Comparison of ENCODE assay signal across 17 cellular contexts in the genomic region with DNA sequence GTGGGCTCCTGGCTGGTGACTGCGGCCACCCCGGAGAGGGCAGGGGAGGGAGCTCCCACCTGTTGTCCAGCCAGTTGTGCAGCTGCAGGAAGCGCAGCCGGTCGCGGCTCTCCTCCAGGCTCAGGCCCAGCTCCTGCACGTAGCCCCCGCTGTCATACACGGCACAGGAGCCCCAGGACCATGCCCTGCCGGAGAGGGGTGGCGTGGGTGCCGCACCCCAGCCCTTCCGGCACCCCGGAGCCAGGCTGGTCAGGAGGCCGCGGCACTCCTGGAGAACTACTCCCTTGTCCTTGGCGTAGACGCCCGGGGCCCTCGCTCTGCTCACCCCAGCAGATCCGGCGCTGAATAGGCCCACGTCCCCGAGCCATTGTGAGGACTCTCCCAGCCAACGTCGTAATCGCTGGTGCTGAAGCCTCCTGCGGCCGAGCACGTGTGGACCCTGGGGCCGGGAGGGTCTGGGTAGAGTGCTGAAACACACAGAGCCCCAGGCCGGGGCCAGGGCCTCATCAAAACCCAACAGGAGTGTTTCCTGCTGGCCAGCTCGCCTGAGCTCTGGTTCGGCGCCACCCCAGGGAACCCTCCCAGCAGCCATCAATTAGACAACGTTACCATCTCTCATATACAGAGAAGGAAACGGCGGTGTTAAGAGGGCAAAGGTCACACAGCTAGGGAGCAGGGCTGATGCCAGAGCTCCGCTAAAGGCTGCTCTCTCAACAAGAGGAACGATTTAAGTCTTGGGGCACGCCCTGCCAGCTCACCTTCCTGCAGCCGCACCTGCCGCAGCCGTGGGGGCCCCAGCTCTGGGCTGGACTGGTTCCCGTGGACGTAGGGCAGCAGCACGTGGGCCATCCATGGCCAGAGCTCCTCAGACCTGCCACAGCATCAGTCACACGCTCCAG. TPM values are rescaled to one million over a fixed set of nuclear protein-coding genes. Genes with fewer than 3 reads are reported as not detected.
DNase-seq lines count a peak whose midpoint lies in the region; ATAC-seq and TF ChIP-seq lines count a peak whose summit lies in the region.
"Had no signal": no experiment of that assay in that cellular context is flagged by ENCODE, and none has a peak within 500 bp of the region (broad histone marks: within the 10 kb centered on the region; RNA-seq: fewer than 3 reads in every experiment).

No MANE protein-coding gene starts in this region.

- no peaks in the 10 kb centered on the region for H3K9me3 ChIP-seq in cardiac muscle cell (ENCODE audit: low read depth)
- H3K9me3 ChIP-seq in endodermal cell (ENCODE audit: control insufficient read depth, low read length): no peaks in the 10 kb centered on the region
- H3K9me3 ChIP-seq in mucosa of descending colon: no peaks in the 10 kb centered on the region
- H3K9me3 ChIP-seq in testis: no peaks in the 10 kb centered on the region
- H3K9me3 ChIP-seq: heart left ventricle had no signal

- H3K27ac ChIP-seq in cardiac muscle cell (peak overlapping the region; percentile 32), endodermal cell (ENCODE audit: low read depth, low read length) (no peak overlapping the region), testis (no peak overlapping the region), foreskin keratinocyte (no peak overlapping the region)

- H3K4me1 ChIP-seq in cardiac muscle cell (ENCODE audit: low read depth) (peaks cover 10% of the 10 kb centered on the region), endodermal cell (ENCODE audit: control insufficient read depth, insufficient read depth, low read length) (peaks cover 8% of the 10 kb centered on the region), mucosa of descending colon (ENCODE audit: low read depth) (peaks cover 23% of the 10 kb centered on the region), testis (no peaks in the 10 kb centered on the region), foreskin keratinocyte (no peaks in the 10 kb centered on the region)

- intact Hi-C loops in left ventricle myocardium superior (cut with micrococcal nuclease) (no loop called here), mucosa of descending colon (cut with DNase I, micrococcal nuclease) (no loop called here), testis (cut with DNase I; ENCODE audit: low total_unique reads) (no loop called here)

- H3K36me3 ChIP-seq in cardiac muscle cell: peaks cover 10% of the 10 kb centered on the region
- H3K36me3 ChIP-seq in endodermal cell (ENCODE audit: control insufficient read depth, insufficient read depth, low read length): peaks cover 19% of the 10 kb centered on the region
- H3K36me3 ChIP-seq in mucosa of descending colon (ENCODE audit: low read depth): no peaks in the 10 kb centered on the region
- no peaks in the 10 kb centered on the region for H3K36me3 ChIP-seq in testis (ENCODE audit: low read depth, missing control alignments)

- no peak for TF ChIP-seq POLR2A in testis (IDR thresholded peaks at IDR 0.05)

- no peak overlapping the region for H3K27ac Mint-ChIP-seq in endodermal cell
- H3K27ac Mint-ChIP-seq: activated CD8-positive, alpha-beta memory T cell treated with anti-CD3 and anti-CD28 coated beads, Interleukin-2, amount 10 ng/mL, durations not matched to agents 7 days and 5 days; activated naive CD8-positive, alpha-beta T cell treated with anti-CD3 and anti-CD28 coated beads, Interleukin-2, amount 10 ng/mL, durations not matched to agents 7 days and 5 days; dendritic cell treated with granulocyte-macrophage colony-stimulating factor and Interleukin-4, amounts not matched to agents 40 ng/mL and 50 ng/mL, for 4 days had no signal

- H3K4me3 Mint-ChIP-seq in endodermal cell: peak overlapping the region; percentile 39
- H3K4me3 Mint-ChIP-seq: activated CD8-positive, alpha-beta memory T cell treated with anti-CD3 and anti-CD28 coated beads, Interleukin-2, amount 10 ng/mL, durations not matched to agents 7 days and 5 days; activated naive CD8-positive, alpha-beta T cell treated with anti-CD3 and anti-CD28 coated beads, Interleukin-2, amount 10 ng/mL, durations not matched to agents 7 days and 5 days; dendritic cell treated with granulocyte-macrophage colony-stimulating factor and Interleukin-4, amounts not matched to agents 40 ng/mL and 50 ng/mL, for 4 days had no signal

- H3K4me1 Mint-ChIP-seq in endodermal cell: no peaks in the 10 kb centered on the region
- H3K4me1 Mint-ChIP-seq: activated CD8-positive, alpha-beta memory T cell treated with anti-CD3 and anti-CD28 coated beads, Interleukin-2, amount 10 ng/mL, durations not matched to agents 7 days and 5 days; activated naive CD8-positive, alpha-beta T cell treated with anti-CD3 and anti-CD28 coated beads, Interleukin-2, amount 10 ng/mL, durations not matched to agents 7 days and 5 days had no signal

- peaks cover 23% of the 10 kb centered on the region for H3K36me3 Mint-ChIP-seq in endodermal cell (ENCODE audit: low read depth)
- H3K36me3 Mint-ChIP-seq: activated naive CD8-positive, alpha-beta T cell treated with anti-CD3 and anti-CD28 coated beads, Interleukin-2, amount 10 ng/mL, durations not matched to agents 7 days and 5 days had no signal

- H3K9me3 Mint-ChIP-seq in endodermal cell: no peaks in the 10 kb centered on the region
- H3K9me3 Mint-ChIP-seq: activated naive CD8-positive, alpha-beta T cell treated with anti-CD3 and anti-CD28 coated beads, Interleukin-2, amount 10 ng/mL, durations not matched to agents 7 days and 5 days; dendritic cell treated with granulocyte-macrophage colony-stimulating factor and Interleukin-4, amounts not matched to agents 40 ng/mL and 50 ng/mL, for 4 days had no signal

- ATAC-seq in left ventricle myocardium superior (no peak), mucosa of descending colon (peak; percentile 61), foreskin keratinocyte (no peak)

- DNase-seq in cardiac muscle cell (ENCODE audit: low read depth in 1 of 2, low spot score in 1 of 2): no peak
- no peak for DNase-seq in left ventricle myocardium superior
- peak; percentile 69 for DNase-seq in endodermal cell
- peak; percentile 80 to 91 (median 85) for DNase-seq in mucosa of descending colon
- no peak for DNase-seq in testis
- DNase-seq in NCI-H2227 (lab: John Stamatoyannopoulos, UW; ENCODE audit: unreplicated experiment): no peak
- no peak for DNase-seq in foreskin keratinocyte
- DNase-seq in effector CD4-positive, alpha-beta T cell: no peak
- DNase-seq: activated CD8-positive, alpha-beta memory T cell treated with anti-CD3 and anti-CD28 coated beads, Interleukin-2, amount 10 ng/mL, durations not matched to agents 7 days and 5 days; activated naive CD8-positive, alpha-beta T cell treated with anti-CD3 and anti-CD28 coated beads, Interleukin-2, amount 10 ng/mL, durations not matched to agents 7 days and 5 days; COR-L47; NCI-H1105; NCI-H510A had no signal

- peak overlapping the region; percentile 47 for H3K9ac ChIP-seq in endodermal cell (ENCODE audit: extremely low read depth, low read length, poor library complexity, severe bottlenecking)

- H3K4me3 ChIP-seq in cardiac muscle cell (peak overlapping the region; percentile 15), endodermal cell (ENCODE audit: low read length) (peak overlapping the region; percentile 75), mucosa of descending colon (peak overlapping the region; percentile 11), testis (peak overlapping the region; percentile 21 to 32)

- no peak for TF ChIP-seq CTCF in cardiac muscle cell (IDR thresholded peaks at IDR 0.05; ENCODE audit: low read depth, low read length)
- TF ChIP-seq CTCF in endodermal cell (conservative IDR thresholded peaks at IDR 0.05): no peak
- no peak for TF ChIP-seq CTCF in mucosa of descending colon (IDR thresholded peaks at IDR 0.05)
- TF ChIP-seq CTCF in testis (IDR thresholded peaks at IDR 0.05): no peak
- TF ChIP-seq CTCF in foreskin keratinocyte (conservative IDR thresholded peaks at IDR 0.05): no peak

- no peaks in the 10 kb centered on the region for H3K27me3 Mint-ChIP-seq in endodermal cell (ENCODE audit: insufficient read depth)
- H3K27me3 Mint-ChIP-seq: activated CD8-positive, alpha-beta memory T cell treated with anti-CD3 and anti-CD28 coated beads, Interleukin-2, amount 10 ng/mL, durations not matched to agents 7 days and 5 days; activated naive CD8-positive, alpha-beta T cell treated with anti-CD3 and anti-CD28 coated beads, Interleukin-2, amount 10 ng/mL, durations not matched to agents 7 days and 5 days; dendritic cell treated with granulocyte-macrophage colony-stimulating factor and Interleukin-4, amounts not matched to agents 40 ng/mL and 50 ng/mL, for 4 days had no signal

- 72 to 76% methylated on average over 30 to 48 of the region's 48 CpGs for WGBS in endodermal cell (ENCODE audit: insufficient coverage in 1 of 2, insufficient read length in 1 of 2), 2 experiments
- WGBS in testis, 2 donors: 63 to 75% methylated on average over 12 to 46 of the region's 48 CpGs

- H3K27me3 ChIP-seq in cardiac muscle cell: no peaks in the 10 kb centered on the region
- H3K27me3 ChIP-seq in endodermal cell (ENCODE audit: control insufficient read depth, insufficient read depth, low read length, poor library complexity, severe bottlenecking): no peaks in the 10 kb centered on the region
- H3K27me3 ChIP-seq in testis: no peaks in the 10 kb centered on the region
- no peaks in the 10 kb centered on the region for H3K27me3 ChIP-seq in foreskin keratinocyte
- H3K27me3 ChIP-seq: heart left ventricle had no signal

RNA-seq across cellular contexts. Expression of a gene that starts 43.7 kb away (rescaled TPM):
- total RNA-seq in cardiac muscle cell: 115 and 206 TPM in 2 replicates
- polyA plus RNA-seq in cardiac muscle cell: 49.9 and 55.3 TPM in 2 replicates
- 92.9 TPM for total RNA-seq in left ventricle myocardium superior
- total RNA-seq in endodermal cell: 100 to 1,000 TPM; 104 to 110 TPM
- 71.3 TPM for polyA plus RNA-seq in endodermal cell (2013, experiment 1 of 2)
- polyA plus RNA-seq in endodermal cell (2013, experiment 2 of 2): 71.3 TPM
- 100 to 1,000 TPM in 1 of 3 donors, 10 to 100 TPM in 2; 63.9 to 233 (median 80.8) TPM for total RNA-seq in mucosa of descending colon
- 100 to 1,000 TPM; 323 to 337 TPM for total RNA-seq in testis
- 83.4 TPM for polyA plus RNA-seq in testis (ENCODE audit: insufficient read depth, low read depth, low replicate concordance)
- total RNA-seq in foreskin keratinocyte: 36.7 and 46.5 TPM in 2 replicates
- 16.8 and 19.7 TPM in 2 replicates for polyA plus RNA-seq in foreskin keratinocyte

RNA-seq across cellular contexts. Expression of a gene that starts 44.2 kb away (rescaled TPM):
- total RNA-seq in cardiac muscle cell (103 and 152 TPM in 2 replicates), left ventricle myocardium superior (83.0 TPM), endodermal cell (100 to 1,000 TPM; 166 to 192 TPM), mucosa of descending colon (100 to 1,000 TPM; 140 to 161 (median 150) TPM), testis (100 to 1,000 TPM; 222 to 271 TPM), foreskin keratinocyte (34.0 and 40.7 TPM in 2 replicates)
- polyA plus RNA-seq in cardiac muscle cell (123 and 142 TPM in 2 replicates), testis (ENCODE audit: insufficient read depth, low read depth, low replicate concordance) (136 TPM), foreskin keratinocyte (25.6 and 28.8 TPM in 2 replicates)
- polyA plus RNA-seq in endodermal cell (2013, experiment 1 of 2): 81.6 TPM
- 74.5 TPM for polyA plus RNA-seq in endodermal cell (2013, experiment 2 of 2)

RNA-seq across cellular contexts. Expression of a gene that starts 44.3 kb away (rescaled TPM):
- total RNA-seq in cardiac muscle cell (61.1 and 61.3 TPM in 2 replicates), left ventricle myocardium superior (22.7 TPM), endodermal cell (10 to 100 TPM; 43.2 to 46.1 TPM), mucosa of descending colon (10 to 100 TPM; 23.5 to 28.2 (median 24.5) TPM), testis (10 to 100 TPM; 24.6 to 35.6 TPM), foreskin keratinocyte (33.6 and 35.3 TPM in 2 replicates)
- polyA plus RNA-seq in cardiac muscle cell (51.3 and 62.7 TPM in 2 replicates), testis (ENCODE audit: insufficient read depth, low read depth, low replicate concordance) (18.0 TPM), foreskin keratinocyte (39.0 and 41.6 TPM in 2 replicates)
- 31.0 TPM for polyA plus RNA-seq in endodermal cell (2013, experiment 1 of 2)
- polyA plus RNA-seq in endodermal cell (2013, experiment 2 of 2): 29.8 TPM

RNA-seq across cellular contexts. Expression of a gene that starts 56.5 kb away (rescaled TPM):
- 5.0 and 6.5 TPM in 2 replicates for total RNA-seq in cardiac muscle cell
- 12.1 and 16.7 TPM in 2 replicates for polyA plus RNA-seq in cardiac muscle cell
- total RNA-seq in left ventricle myocardium superior: 1.7 TPM
- total RNA-seq in endodermal cell: 1 to 10 TPM; 3.2 to 4.9 TPM
- 5.8 TPM for polyA plus RNA-seq in endodermal cell (2013, experiment 1 of 2)
- polyA plus RNA-seq in endodermal cell (2013, experiment 2 of 2): 4.6 TPM
- total RNA-seq in mucosa of descending colon: 10 to 100 TPM in 2 of 3 donors, 1 to 10 TPM in 1; 3.8 to 28.3 (median 15.7) TPM
- 1 to 10 TPM; 3.2 to 3.6 TPM for total RNA-seq in testis
- polyA plus RNA-seq in testis (ENCODE audit: insufficient read depth, low read depth, low replicate concordance): 1.5 TPM
- total RNA-seq in foreskin keratinocyte: 0.42 and 0.44 TPM in 2 replicates
- 0.49 and 0.72 TPM in 2 replicates for polyA plus RNA-seq in foreskin keratinocyte
- total RNA-seq: A172, mesenteric fat pad had no signal

Comparison
In these comparisons a context has a peak if more than half of its experiments do, and no peak if none do; other contexts are left out.
1. DNase-seq: peak in endodermal cell (single experiment) and mucosa of descending colon (3 of 3); none in cardiac muscle cell (0 of 2), left ventricle myocardium superior (single experiment), testis (single experiment), NCI-H2227 (single experiment), foreskin keratinocyte (0 of 2) and effector CD4-positive, alpha-beta T cell (single experiment).
2. H3K4me3 ChIP-seq: peak in every context shown above with its lines; median percentile 75 in endodermal cell; 26 in testis; 15 in cardiac muscle cell; 11 in mucosa of descending colon.